Comparison of ENCODE assay signal across 8 cellular contexts in genomic region chr18:79395761-79396404, GRCh38. TPM values are rescaled to one million over a fixed set of nuclear protein-coding genes. Genes with fewer than 3 reads are reported as not detected.
DNase-seq lines count a peak whose midpoint lies in the region; ATAC-seq and TF ChIP-seq lines count a peak whose summit lies in the region.

Gene NFATC1 (plus strand): TSS chr18:79395930. CDS start chr18:79396225, 295 bp downstream.

- peak within 1 kb of the TSS; percentile 96 for H3K9ac ChIP-seq in Karpas-422 (ENCODE audit: low read length)

- H4K20me1 ChIP-seq in Karpas-422 (ENCODE audit: insufficient read depth, low read depth, low read length) = peaks cover 6% of the 10 kb centered on the region; the same call in 1 of the 2 replicates

- H3K4me3 Mint-ChIP-seq in WTC11 = peak within 1 kb of the TSS; percentile 67

- peaks cover 2% of the 10 kb centered on the region; the same call in 1 of the 2 replicates for H3K27me3 ChIP-seq in Karpas-422 (ENCODE audit: low read length)
- H3K27me3 ChIP-seq in layer of hippocampus (ENCODE audit: control insufficient read depth, insufficient read depth, low read length) = peaks cover 2% of the 10 kb centered on the region

- peaks cover 8% of the 10 kb centered on the region; the same call in 1 of the 2 replicates for H3K36me3 ChIP-seq in Karpas-422 (ENCODE audit: insufficient read depth, low read length)

- peak; percentile 9 for ATAC-seq in WTC11
- ATAC-seq in GM21786 (IDR thresholded peaks at IDR 0.05; ENCODE audit: unreplicated experiment) = no peak

- peaks cover 76% of the 10 kb centered on the region for H3K27me3 Mint-ChIP-seq in WTC11 (ENCODE audit: low read depth)

- H3K4me1 ChIP-seq in Karpas-422 (ENCODE audit: low read length) = peaks cover 58% of the 10 kb centered on the region

- CTCF ChIA-PET in WTC11 (lab: Charles Lee) = interaction anchor here (0.9 to 1.3 kb wide), 4 partner anchors 11 to 130 kb away, joined by 3 to 4 read pairs (median 3); no protein-coding TSS in a partner anchor

- H3K9me3 ChIP-seq in Karpas-422 (ENCODE audit: low read length) = no peaks in the 10 kb centered on the region

- H3K36me3 Mint-ChIP-seq in WTC11 = no peaks in the 10 kb centered on the region

- peak within 1 kb of the TSS; percentile 89 for H3K4me3 ChIP-seq in Karpas-422 (ENCODE audit: low read length)

- H3K4me2 ChIP-seq in Karpas-422 (ENCODE audit: low read depth, low read length, poor library complexity, severe bottlenecking) = peak within 1 kb of the TSS; percentile 98

- no peaks in the 10 kb centered on the region for H3K9me2 ChIP-seq in Karpas-422 (replicated peaks; ENCODE audit: insufficient read depth, low read length)

- no peak for TF ChIP-seq CTCF in WTC11 (IDR thresholded peaks at IDR 0.05)

- H3K4me1 Mint-ChIP-seq in WTC11 = peaks cover 12% of the 10 kb centered on the region

- POLR2A ChIA-PET in WTC11 (lab: Charles Lee) = interaction anchor here (1.5 kb wide), 1 partner anchor 171 kb away, joined by 3 read pairs; no protein-coding TSS in a partner anchor

- H3K27ac Mint-ChIP-seq in WTC11 = no peak within 1 kb of the TSS

- peak within 1 kb of the TSS; percentile 64 for H3K27ac ChIP-seq in Karpas-422 (ENCODE audit: low read length)
- H3K27ac ChIP-seq in caudate nucleus (ENCODE audit: low read depth, low read length) = peak within 1 kb of the TSS; percentile 26
- peak within 1 kb of the TSS; percentile 81 for H3K27ac ChIP-seq in layer of hippocampus (ENCODE audit: low read depth, low read length)

- no peaks in the 10 kb centered on the region for H3K9me3 Mint-ChIP-seq in WTC11

- H3K79me2 ChIP-seq in Karpas-422 (ENCODE audit: low read length) = peaks cover 38% of the 10 kb centered on the region

- H2AFZ ChIP-seq in Karpas-422 (ENCODE audit: low read length) = peak within 1 kb of the TSS; percentile 85

- DNase-seq in GF-D8 (lab: John Stamatoyannopoulos, UW) (peak; percentile 21), Karpas-422 (peak; percentile 91), WTC11 (ENCODE audit: low spot score) (peak; percentile 75), caudate nucleus (lab: John Stamatoyannopoulos, UW) (peak in 16 of 61 donors; percentile 9 to 71 (median 41)), GDM1 (lab: John Stamatoyannopoulos, UW) (no peak)
- peak; percentile 88 for DNase-seq in stimulated activated CD4-positive, alpha-beta T cell treated with anti-CD3 and anti-CD28 coated beads, Interleukin-4, amount 100 ng/mL, for 1 hour

TF ChIP-seq in WTC11, 78 proteins besides CTCF, POLR2A, EP300 and RAD21:
- TF ChIP-seq TCF7 (CRISPR knock-in tag; IDR thresholded peaks at IDR 0.05; ENCODE audit: low read depth) = no peak
- TF ChIP-seq JAZF1 (CRISPR knock-in tag; IDR thresholded peaks at IDR 0.05) = no peak
- peak; percentile 77; the same call in 1 of the 2 replicates for TF ChIP-seq ZNF121 (CRISPR knock-in tag; IDR thresholded peaks at IDR 0.05)
- no peak for TF ChIP-seq CBFB (CRISPR knock-in tag; IDR thresholded peaks at IDR 0.05; ENCODE audit: low read depth)

RNA-seq across cellular contexts. Expression of gene NFATC1, which starts in this region (rescaled TPM):
- 42.9 and 46.1 TPM in 2 replicates for total RNA-seq in Karpas-422 (2014; rRNA removed; shearing (Covaris generic); ENCODE audit: low replicate concordance)
- 17.6 to 20.2 TPM (median 17.6 TPM) in 3 replicates for total RNA-seq in WTC11 (2021)

Comparison
In these comparisons a context has a peak if more than half of its experiments do, and no peak if none do; other contexts are left out.
1. H3K27ac ChIP-seq: peak in every context shown above with its lines; median percentile 81 in layer of hippocampus; 64 in Karpas-422; 26 in caudate nucleus.